1 cellular context compared by ENCODE assay signal in the genomic region with DNA sequence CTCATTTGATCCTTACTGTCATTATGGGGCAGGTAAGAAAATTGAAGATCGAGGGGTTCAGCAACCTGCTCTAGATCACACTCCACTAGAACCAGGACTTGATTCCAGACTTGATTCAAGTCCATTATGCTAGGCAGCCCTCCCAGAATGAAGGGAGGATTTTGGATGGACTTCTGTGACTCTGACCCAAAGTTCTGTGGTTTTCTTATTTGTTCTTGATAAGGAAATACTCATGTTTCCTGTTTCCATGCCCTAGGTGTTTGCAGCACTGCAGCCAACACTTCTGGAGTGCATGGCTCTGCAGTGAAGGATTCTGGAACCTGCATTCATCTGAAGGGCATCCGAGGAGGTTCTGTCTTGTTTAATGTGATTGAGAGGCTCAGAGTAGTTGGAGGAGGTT.
TF ChIP-seq lines count a peak whose summit lies in the region.

No MANE protein-coding gene starts in this region.

TF ChIP-seq in liver, 16 proteins besides CTCF, POLR2A, EP300 and RAD21 (continued from another document):
- peak; percentile 49 to 78 for TF ChIP-seq HNF4A (conservative IDR thresholded peaks at IDR 0.05)
